Comparison of ENCODE assay signal across 19 cellular contexts in the genomic region with DNA sequence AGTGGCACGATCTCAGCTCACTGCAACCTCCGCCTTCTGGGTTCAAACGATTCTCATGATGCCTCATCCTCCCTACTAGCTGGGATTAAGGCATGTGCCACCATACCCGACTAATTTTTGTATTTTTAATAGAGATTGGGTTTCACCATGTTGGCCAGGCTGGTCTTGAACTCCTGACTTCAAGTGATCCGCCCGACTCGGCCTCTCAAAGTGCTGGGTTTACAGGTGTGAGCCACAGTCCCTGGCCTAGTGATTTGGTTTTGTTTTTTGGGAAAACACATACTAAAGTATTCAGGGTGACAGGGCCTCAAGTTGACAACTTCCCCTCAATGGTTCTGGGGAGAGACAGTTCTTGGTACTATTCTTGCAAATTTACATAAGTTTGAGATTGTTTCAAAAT. TPM values are rescaled to one million over a fixed set of nuclear protein-coding genes. Genes with fewer than 3 reads are reported as not detected.
DNase-seq lines count a peak whose midpoint lies in the region; ATAC-seq and TF ChIP-seq lines count a peak whose summit lies in the region.
"Had no signal": no experiment of that assay in that cellular context is flagged by ENCODE, and none has a peak within 500 bp of the region (broad histone marks: within the 10 kb centered on the region; RNA-seq: fewer than 3 reads in every experiment).

No MANE protein-coding gene starts in this region.

- peaks cover 81% of the 10 kb centered on the region for H3K4me1 Mint-ChIP-seq in CD4-positive, alpha-beta T cell (ENCODE audit: low read depth)
- H3K4me1 Mint-ChIP-seq in activated naive CD8-positive, alpha-beta T cell treated with anti-CD3 and anti-CD28 coated beads for 36 hours: peaks cover 71% of the 10 kb centered on the region
- H3K4me1 Mint-ChIP-seq in naive thymus-derived CD4-positive, alpha-beta T cell: peaks cover 52 to 96% (median 80%) of the 10 kb centered on the region in 7 donors

- TF ChIP-seq CTCF in C4-2B (conservative IDR thresholded peaks at IDR 0.05) (no peak), RWPE1 (conservative IDR thresholded peaks at IDR 0.05; ENCODE audit: low read depth) (no peak)
- no peak for TF ChIP-seq CTCF in CD4-positive, alpha-beta T cell (IDR thresholded peaks at IDR 0.05)

- H3K36me3 ChIP-seq in naive thymus-derived CD4-positive, alpha-beta T cell (ENCODE audit: control insufficient read depth in 2 of 3, insufficient read depth in 3 of 3, low read length in 3 of 3): no peaks in the 10 kb centered on the region
- H3K36me3 ChIP-seq: HAP-1, MG63 had no signal

- ATAC-seq in CD4-positive, alpha-beta T cell (ENCODE audit: poor library complexity): no peak
- no peak for ATAC-seq in naive thymus-derived CD4-positive, alpha-beta T cell
- ATAC-seq: GM12878 had no signal

- no peak overlapping the region for H3K4me3 ChIP-seq in naive thymus-derived CD4-positive, alpha-beta T cell (ENCODE audit: low read length)
- H3K4me3 ChIP-seq: GM12878, HAP-1, MG63 had no signal

- DNase-seq in CD4-positive, alpha-beta T cell: no peak
- no peak for DNase-seq in activated naive CD8-positive, alpha-beta T cell treated with anti-CD3 and anti-CD28 coated beads for 36 hours
- DNase-seq in naive thymus-derived CD4-positive, alpha-beta T cell: no peak
- DNase-seq in GDM1 (lab: John Stamatoyannopoulos, UW): no peak
- DNase-seq in NK-92 treated with Interleukin-12 subunit alpha and Interleukin-12 subunit beta, amount 100 ng/mL, for 24 hours (lab: John Stamatoyannopoulos, UW): no peak
- no peak for DNase-seq in RWPE1 (ENCODE audit: low spot score)
- DNase-seq: AML-193, Kasumi-1, MG63, NCI-H1048, NCI-H1436, NCI-H1930, NCI-H226, NCI-H524, NCI-H82, SHP77 treated with DMSO at 0.1 percent for 48 hours had no signal

- intact Hi-C loops in CD4-positive, alpha-beta T cell (cut with DNase I, micrococcal nuclease): loop anchor here (1.0 to 5.0 kb wide), 4 partner anchors 13 to 1087 kb away; partner anchors contain the start of gene RANGAP1 (in 1 of the 2)
- intact Hi-C loops in naive thymus-derived CD4-positive, alpha-beta T cell (cut with micrococcal nuclease): loop anchor here (5.0 kb wide), 3 partner anchors 42 to 147 kb away; partner anchors contain the start of gene ADSL (in 1 of the 2)

- CTCF ChIA-PET in CD4-positive, alpha-beta T cell (lab: Charles Lee): interaction anchor here (0.6 kb wide), 1 partner anchor 15 kb away, joined by 3 read pairs; no protein-coding TSS in a partner anchor
- CTCF ChIA-PET in naive thymus-derived CD4-positive, alpha-beta T cell (lab: Charles Lee): no interaction called here
- CTCF ChIA-PET in RWPE1 (lab: Yijun Ruan, JAX): no interaction called here

- H3K27ac ChIP-seq in C4-2B: peak overlapping the region; percentile 52
- H3K27ac ChIP-seq in CD4-positive, alpha-beta T cell (ENCODE audit: low read depth, low read length): no peak overlapping the region
- H3K27ac ChIP-seq in naive thymus-derived CD4-positive, alpha-beta T cell (ENCODE audit: low read depth, low read length): no peak overlapping the region
- H3K27ac ChIP-seq in RWPE1: no peak overlapping the region

- no peaks in the 10 kb centered on the region for H3K9me3 Mint-ChIP-seq in CD4-positive, alpha-beta T cell
- H3K9me3 Mint-ChIP-seq in activated naive CD8-positive, alpha-beta T cell treated with anti-CD3 and anti-CD28 coated beads for 36 hours: no peaks in the 10 kb centered on the region
- H3K9me3 Mint-ChIP-seq in naive thymus-derived CD4-positive, alpha-beta T cell: no peaks in the 10 kb centered on the region

- H3K27me3 Mint-ChIP-seq in CD4-positive, alpha-beta T cell: no peaks in the 10 kb centered on the region
- H3K27me3 Mint-ChIP-seq in activated naive CD8-positive, alpha-beta T cell treated with anti-CD3 and anti-CD28 coated beads for 36 hours: no peaks in the 10 kb centered on the region
- H3K27me3 Mint-ChIP-seq in naive thymus-derived CD4-positive, alpha-beta T cell: no peaks in the 10 kb centered on the region

- H3K27me3 ChIP-seq in CD4-positive, alpha-beta T cell (ENCODE audit: control insufficient read depth, insufficient read depth, low read length): no peaks in the 10 kb centered on the region
- H3K27me3 ChIP-seq in naive thymus-derived CD4-positive, alpha-beta T cell (ENCODE audit: control insufficient read depth in 2 of 2, insufficient read depth in 2 of 2, low read length in 2 of 2): no peaks in the 10 kb centered on the region
- H3K27me3 ChIP-seq: MG63 had no signal

- H3K27ac Mint-ChIP-seq in CD4-positive, alpha-beta T cell: peak overlapping the region; percentile 91
- peak overlapping the region; percentile 58 for H3K27ac Mint-ChIP-seq in activated naive CD8-positive, alpha-beta T cell treated with anti-CD3 and anti-CD28 coated beads for 36 hours
- peak overlapping the region in 8 of 9 donors; percentile 33 to 87 (median 70) for H3K27ac Mint-ChIP-seq in naive thymus-derived CD4-positive, alpha-beta T cell

- peaks cover 25% of the 10 kb centered on the region for H3K36me3 Mint-ChIP-seq in CD4-positive, alpha-beta T cell (ENCODE audit: low read depth)
- H3K36me3 Mint-ChIP-seq in activated naive CD8-positive, alpha-beta T cell treated with anti-CD3 and anti-CD28 coated beads for 36 hours: peaks cover 10% of the 10 kb centered on the region
- peaks cover 0 to 13% (median 0%) of the 10 kb centered on the region in 5 donors for H3K36me3 Mint-ChIP-seq in naive thymus-derived CD4-positive, alpha-beta T cell

- H3K4me3 Mint-ChIP-seq in CD4-positive, alpha-beta T cell: no peak overlapping the region
- H3K4me3 Mint-ChIP-seq in activated naive CD8-positive, alpha-beta T cell treated with anti-CD3 and anti-CD28 coated beads for 36 hours: no peak overlapping the region
- H3K4me3 Mint-ChIP-seq in naive thymus-derived CD4-positive, alpha-beta T cell: peak overlapping the region in 3 of 10 donors; percentile 19 to 27 (median 19)

- H3K9me3 ChIP-seq in CD4-positive, alpha-beta T cell (ENCODE audit: control insufficient read depth, low read length): no peaks in the 10 kb centered on the region
- H3K9me3 ChIP-seq in naive thymus-derived CD4-positive, alpha-beta T cell (ENCODE audit: control insufficient read depth in 2 of 3, low read length in 3 of 3): no peaks in the 10 kb centered on the region
- H3K9me3 ChIP-seq: HAP-1, MG63 had no signal

- POLR2A ChIA-PET in CD4-positive, alpha-beta T cell (lab: Charles Lee): interaction anchor here (0.7 to 1.4 kb wide), 2 partner anchors 21 to 22 kb away, joined by 3 read pairs; partner anchors contain the start of gene TNRC6B
- POLR2A ChIA-PET in naive thymus-derived CD4-positive, alpha-beta T cell (lab: Charles Lee): no interaction called here
- POLR2A ChIA-PET in RWPE1 (lab: Yijun Ruan, JAX; ENCODE audit: low non-redundant PET): no interaction called here

- peaks cover 31 to 61% of the 10 kb centered on the region in 2 donors for H3K4me1 ChIP-seq in naive thymus-derived CD4-positive, alpha-beta T cell (ENCODE audit: control insufficient read depth in 2 of 2, insufficient read depth in 2 of 2, low read length in 2 of 2)

RNA-seq across cellular contexts. Expression of gene TNRC6B, which starts 22.1 kb away (rescaled TPM):
- 100 to 1,000 TPM; 110 to 111 TPM for total RNA-seq in CD4-positive, alpha-beta T cell
- total RNA-seq in activated naive CD8-positive, alpha-beta T cell treated with anti-CD3 and anti-CD28 coated beads for 36 hours: 10 to 100 TPM; 35.9 to 37.5 TPM
- total RNA-seq in naive thymus-derived CD4-positive, alpha-beta T cell: 100 to 1,000 TPM in 4 of 5 experiments, 10 to 100 TPM in 1; 67.4 to 165 (median 146) TPM
- 100 to 1,000 TPM; 102 to 119 TPM for polyA plus RNA-seq in naive thymus-derived CD4-positive, alpha-beta T cell
